Comparison of ENCODE assay signal across 26 cellular contexts in the genomic region with DNA sequence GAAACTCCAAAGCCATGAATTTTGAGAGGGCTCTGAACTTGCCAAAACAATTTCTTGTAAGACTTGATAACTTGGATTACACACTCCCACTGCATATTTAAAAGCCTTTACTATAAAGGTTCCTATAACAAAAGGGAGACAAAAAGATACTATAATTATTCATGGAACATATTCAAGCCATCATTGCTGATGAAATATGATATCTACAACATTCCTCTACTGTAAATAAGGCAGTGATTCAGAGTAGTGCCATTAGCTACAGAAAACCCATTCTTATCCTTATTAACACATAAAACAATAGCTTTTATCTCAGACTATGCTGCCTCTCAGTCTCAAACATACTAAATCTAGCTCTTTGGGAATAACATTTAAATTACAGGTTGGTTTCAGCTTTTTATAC.
DNase-seq lines count a peak whose midpoint lies in the region; FAIRE-seq and TF ChIP-seq lines count a peak whose summit lies in the region.
"Had no signal": no experiment of that assay in that cellular context is flagged by ENCODE, and none has a peak within 500 bp of the region (broad histone marks: within the 10 kb centered on the region; RNA-seq: fewer than 3 reads in every experiment).

No MANE protein-coding gene starts in this region.

- peak; percentile 45 for DNase-seq in HCEC 1CT
- DNase-seq in astrocyte (ENCODE audit: low read depth), result peak; percentile 56
- DNase-seq in fibroblast of pulmonary artery (ENCODE audit: low read depth), result peak; percentile 29
- peak; percentile 29 for DNase-seq in retinal pigment epithelial cell (ENCODE audit: low read depth)
- DNase-seq in HFFc6, result no peak
- no peak for DNase-seq in GM12891 (ENCODE audit: insufficient read length, low spot score)
- no peak for DNase-seq in epidermal melanocyte (ENCODE audit: insufficient read length, low spot score)
- DNase-seq: activated CD8-positive, alpha-beta T cell treated with anti-CD3 and anti-CD28 coated beads for 36 hours; activated naive CD4-positive, alpha-beta T cell treated with Interleukin-2 at 50 U/mL for 16 hours; aorta; CD4-positive, alpha-beta memory T cell; cortex of kidney; Karpas-422; naive thymus-derived CD8-positive, alpha-beta T cell; NCI-H1092; NCI-H2081 treated with DMSO at 0.1 percent for 48 hours; NCI-H510A; posterior cingulate gyrus; stimulated activated CD4-positive, alpha-beta T cell treated with anti-CD3 and anti-CD28 coated beads, Interleukin-1b, Interleukin-23, amount 100 ng/mL, for 48 hours; stimulated activated naive B cell treated with anti-CD40 and anti-IgM and Interleukin-4, amounts not matched to agents 10 μg/mL and 1 μg/mL and 100 μg/mL, for 72 hours had no signal

- FAIRE-seq in astrocyte (lab: Jason Lieb, UNC) (no peak), GM12891 (lab: Jason Lieb, UNC) (no peak)
- FAIRE-seq: GM12892, GM19239 had no signal

- TF ChIP-seq CTCF in astrocyte (IDR thresholded peaks at IDR 0.05; ENCODE audit: insufficient read depth, low read depth, low read length), result no peak
- TF ChIP-seq CTCF in fibroblast of pulmonary artery (IDR thresholded peaks at IDR 0.05; ENCODE audit: low read length, missing control alignments), result no peak
- no peak for TF ChIP-seq CTCF in retinal pigment epithelial cell (conservative IDR thresholded peaks at IDR 0.05; ENCODE audit: low read depth, low read length)
- TF ChIP-seq CTCF in HFFc6 (IDR thresholded peaks at IDR 0.05), result no peak

- no peaks in the 10 kb centered on the region for H4K20me1 ChIP-seq in astrocyte (ENCODE audit: insufficient read depth, low read length)

- H3K27me3 Mint-ChIP-seq in astrocyte (ENCODE audit: low read depth, unreplicated experiment), result no peaks in the 10 kb centered on the region
- H3K27me3 Mint-ChIP-seq in HFFc6 (ENCODE audit: insufficient read depth), result no peaks in the 10 kb centered on the region
- H3K27me3 Mint-ChIP-seq: activated CD8-positive, alpha-beta T cell treated with anti-CD3 and anti-CD28 coated beads for 36 hours; CD4-positive, alpha-beta memory T cell; memory B cell; naive thymus-derived CD8-positive, alpha-beta T cell; stimulated activated naive B cell treated with anti-CD40 and anti-IgM and Interleukin-4, amounts not matched to agents 10 μg/mL and 1 μg/mL and 100 μg/mL, for 72 hours had no signal

- H3K4me2 ChIP-seq in astrocyte (ENCODE audit: low read length), result peak overlapping the region; percentile 30

- H3K4me1 ChIP-seq in astrocyte (ENCODE audit: insufficient read depth, low read length), result no peaks in the 10 kb centered on the region

- H3K9me3 ChIP-seq in astrocyte (ENCODE audit: insufficient read depth, low read depth, low read length), result no peaks in the 10 kb centered on the region
- H3K9me3 ChIP-seq: gastroesophageal sphincter, thoracic aorta had no signal

- no peak overlapping the region for H3K27ac ChIP-seq in astrocyte (ENCODE audit: low read depth, low read length)
- H3K27ac ChIP-seq: RWPE1, thoracic aorta had no signal

- H3K4me3 ChIP-seq in astrocyte (ENCODE audit: insufficient read depth, low read depth, low read length) (no peak overlapping the region), fibroblast of pulmonary artery (replicated peaks; ENCODE audit: low read depth, low read length) (no peak overlapping the region), retinal pigment epithelial cell (ENCODE audit: low read length) (no peak overlapping the region)
- H3K4me3 ChIP-seq: gastroesophageal sphincter, thoracic aorta had no signal

- H3K36me3 ChIP-seq in astrocyte (ENCODE audit: insufficient read depth, low read length), result no peaks in the 10 kb centered on the region
- H3K36me3 ChIP-seq: gastroesophageal sphincter, thoracic aorta had no signal

- H3K27ac Mint-ChIP-seq in astrocyte (ENCODE audit: unreplicated experiment) (no peak overlapping the region), HFFc6 (no peak overlapping the region)
- H3K27ac Mint-ChIP-seq: activated CD8-positive, alpha-beta T cell treated with anti-CD3 and anti-CD28 coated beads for 36 hours; CD4-positive, alpha-beta memory T cell; memory B cell; naive thymus-derived CD8-positive, alpha-beta T cell; stimulated activated naive B cell treated with anti-CD40 and anti-IgM and Interleukin-4, amounts not matched to agents 10 μg/mL and 1 μg/mL and 100 μg/mL, for 72 hours had no signal

- no peak overlapping the region for H3K9ac ChIP-seq in astrocyte (ENCODE audit: low read length)

- no peak overlapping the region for H3K4me3 Mint-ChIP-seq in astrocyte (ENCODE audit: unreplicated experiment)
- no peak overlapping the region for H3K4me3 Mint-ChIP-seq in HFFc6
- H3K4me3 Mint-ChIP-seq: activated CD8-positive, alpha-beta T cell treated with anti-CD3 and anti-CD28 coated beads for 36 hours; CD4-positive, alpha-beta memory T cell; memory B cell; naive thymus-derived CD8-positive, alpha-beta T cell; stimulated activated naive B cell treated with anti-CD40 and anti-IgM and Interleukin-4, amounts not matched to agents 10 μg/mL and 1 μg/mL and 100 μg/mL, for 72 hours had no signal

- H3K9me3 Mint-ChIP-seq in astrocyte (ENCODE audit: unreplicated experiment) (no peaks in the 10 kb centered on the region), HFFc6 (no peaks in the 10 kb centered on the region)
- H3K9me3 Mint-ChIP-seq: activated CD8-positive, alpha-beta T cell treated with anti-CD3 and anti-CD28 coated beads for 36 hours had no signal

- peaks cover 13% of the 10 kb centered on the region for H3K4me1 Mint-ChIP-seq in astrocyte (ENCODE audit: low read depth, unreplicated experiment)
- H3K4me1 Mint-ChIP-seq in HFFc6 (ENCODE audit: low read depth), result peaks cover 19% of the 10 kb centered on the region
- H3K4me1 Mint-ChIP-seq: CD4-positive, alpha-beta memory T cell; memory B cell; naive thymus-derived CD8-positive, alpha-beta T cell; stimulated activated naive B cell treated with anti-CD40 and anti-IgM and Interleukin-4, amounts not matched to agents 10 μg/mL and 1 μg/mL and 100 μg/mL, for 72 hours had no signal

- TF ChIP-seq POLR2A in GM12891 (IDR thresholded peaks at IDR 0.05; ENCODE audit: low read depth, low read length), result no peak

- H3K36me3 Mint-ChIP-seq in astrocyte (ENCODE audit: low read depth, unreplicated experiment), result no peaks in the 10 kb centered on the region
- H3K36me3 Mint-ChIP-seq in HFFc6 (ENCODE audit: low read depth), result no peaks in the 10 kb centered on the region
- H3K36me3 Mint-ChIP-seq: CD4-positive, alpha-beta memory T cell; memory B cell; naive thymus-derived CD8-positive, alpha-beta T cell; stimulated activated naive B cell treated with anti-CD40 and anti-IgM and Interleukin-4, amounts not matched to agents 10 μg/mL and 1 μg/mL and 100 μg/mL, for 72 hours had no signal

- peak overlapping the region; percentile 13 for H2AFZ ChIP-seq in astrocyte (ENCODE audit: low read depth, low read length)

- H3K79me2 ChIP-seq in astrocyte (ENCODE audit: insufficient read depth, low read length), result no peaks in the 10 kb centered on the region

- no peaks in the 10 kb centered on the region for H3K27me3 ChIP-seq in astrocyte (ENCODE audit: insufficient read depth, low read length)
- H3K27me3 ChIP-seq: gastroesophageal sphincter had no signal

TF ChIP-seq in GM12891, 5 proteins besides CTCF, POLR2A, EP300 and RAD21:
- TF ChIP-seq TAF1 (IDR thresholded peaks at IDR 0.05; ENCODE audit: low read depth, low read length) (no peak), SPI1 (IDR thresholded peaks at IDR 0.05; ENCODE audit: low read depth, low read length) (no peak), POLR2AphosphoS5 (IDR thresholded peaks at IDR 0.05; ENCODE audit: low read depth, low read length) (no peak), POU2F2 (IDR thresholded peaks at IDR 0.05; ENCODE audit: low read depth, low read length) (no peak), PAX5 (IDR thresholded peaks at IDR 0.05; ENCODE audit: insufficient read depth, low read length, severe bottlenecking) (no peak)

Comparison
In these comparisons a context has a peak if more than half of its experiments do, and no peak if none do; other contexts are left out.
1. DNase-seq: peak in HCEC 1CT (single experiment), astrocyte (single experiment), fibroblast of pulmonary artery (single experiment) and retinal pigment epithelial cell (single experiment); none in HFFc6 (single experiment), GM12891 (single experiment) and epidermal melanocyte (single experiment).